Comparison of ENCODE assay signal across 1 cellular context in the genomic region with DNA sequence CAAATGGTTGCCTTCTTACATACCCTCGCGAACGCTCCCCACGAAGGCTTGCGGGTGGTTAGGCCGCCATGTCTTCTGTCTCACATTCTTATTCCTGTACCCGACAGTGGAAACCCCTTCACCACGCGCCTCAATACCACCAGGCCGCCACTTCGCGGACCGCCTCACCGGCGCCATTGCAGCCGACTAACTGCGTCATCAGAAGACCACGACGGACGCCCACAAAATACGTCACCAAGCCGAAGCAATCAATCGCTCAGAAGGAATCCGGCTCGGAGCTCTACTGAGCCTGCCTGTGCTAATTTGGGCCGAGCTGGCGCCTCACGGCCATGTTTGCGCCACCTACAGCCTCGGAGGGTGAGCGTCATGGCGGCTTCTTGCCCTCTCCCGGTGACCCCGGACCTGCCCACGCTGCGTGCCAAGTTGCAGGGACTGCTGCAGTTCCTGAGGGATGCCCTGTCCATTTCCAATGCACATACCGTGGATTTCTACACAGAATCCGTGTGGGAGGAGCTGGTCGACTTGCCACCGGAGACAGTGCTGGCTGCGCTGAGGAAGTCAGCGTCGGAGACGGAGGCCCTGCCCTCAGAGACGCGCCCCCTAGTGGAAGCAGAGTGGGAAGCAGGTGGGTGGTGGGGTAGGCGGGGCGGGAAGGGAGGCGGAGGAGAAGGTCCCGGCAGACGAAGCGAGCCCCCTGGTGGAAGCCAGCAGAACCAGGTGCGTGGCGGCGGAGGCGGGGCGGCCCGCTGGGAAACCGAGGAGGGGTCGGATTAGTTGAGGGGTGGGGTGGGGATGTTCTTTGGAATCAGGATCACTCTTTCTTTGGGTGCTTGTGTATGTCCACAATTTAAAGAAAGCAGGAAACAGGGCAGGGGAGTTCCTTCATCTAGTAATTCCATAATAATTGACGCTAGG.
TF ChIP-seq lines count a peak whose summit lies in the region.

A gene with protein sequence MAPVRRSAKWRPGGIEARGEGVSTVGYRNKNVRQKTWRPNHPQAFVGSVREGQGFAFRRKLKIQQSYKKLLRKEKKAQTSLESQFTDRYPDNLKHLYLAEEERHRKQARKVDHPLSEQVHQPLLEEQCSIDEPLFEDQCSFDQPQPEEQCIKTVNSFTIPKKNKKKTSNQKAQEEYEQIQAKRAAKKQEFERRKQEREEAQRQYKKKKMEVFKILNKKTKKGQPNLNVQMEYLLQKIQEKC (minus strand): TSS at position 188 of the 915 bp plus-strand sequence. CDS start 11 bp downstream, at position 177.
A gene with protein sequence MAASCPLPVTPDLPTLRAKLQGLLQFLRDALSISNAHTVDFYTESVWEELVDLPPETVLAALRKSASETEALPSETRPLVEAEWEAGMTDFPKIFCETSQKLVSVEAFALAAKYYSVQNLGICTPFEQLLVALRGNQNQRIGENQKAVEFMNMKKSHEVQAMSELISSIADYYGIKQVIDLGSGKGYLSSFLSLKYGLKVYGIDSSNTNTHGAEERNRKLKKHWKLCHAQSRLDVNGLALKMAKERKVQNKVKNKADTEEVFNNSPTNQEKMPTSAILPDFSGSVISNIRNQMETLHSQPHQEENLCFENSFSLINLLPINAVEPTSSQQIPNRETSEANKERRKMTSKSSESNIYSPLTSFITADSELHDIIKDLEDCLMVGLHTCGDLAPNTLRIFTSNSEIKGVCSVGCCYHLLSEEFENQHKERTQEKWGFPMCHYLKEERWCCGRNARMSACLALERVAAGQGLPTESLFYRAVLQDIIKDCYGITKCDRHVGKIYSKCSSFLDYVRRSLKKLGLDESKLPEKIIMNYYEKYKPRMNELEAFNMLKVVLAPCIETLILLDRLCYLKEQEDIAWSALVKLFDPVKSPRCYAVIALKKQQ (plus strand): TSS at position 330 of the 915 bp plus-strand sequence. CDS start 37 bp downstream, at position 367.

TF ChIP-seq in K562, 482 proteins besides CTCF, POLR2A, EP300 and RAD21 (continued from another document and continues in another):
- TF ChIP-seq LARP7 (IDR thresholded peaks at IDR 0.05) (no peak), TRIM24 (IDR thresholded peaks at IDR 0.05) (peak; percentile 15 to 56; a peak in 2 of 4 replicates), TAF7 (tag; IDR thresholded peaks at IDR 0.05) (peak; percentile 95), FOXK1 (CRISPR knock-in tag; IDR thresholded peaks at IDR 0.05; ENCODE audit: borderline replicate concordance) (peak; percentile 82), ZNF134 (CRISPR knock-in tag; conservative IDR thresholded peaks at IDR 0.05) (no peak), PHF8 (IDR thresholded peaks at IDR 0.05; ENCODE audit: borderline replicate concordance, low read length) (peak; percentile 96), SETDB1 (IDR thresholded peaks at IDR 0.05; ENCODE audit: low read length) (peak; percentile 55), SMARCE1 (IDR thresholded peaks at IDR 0.05) (0 out of 2 replicates have a peak, but pooled peaks have one; percentile 26), TSC22D4 (tag; IDR thresholded peaks at IDR 0.05) (no peak), BDP1 (IDR thresholded peaks at IDR 0.05; ENCODE audit: insufficient read depth, insufficient read length) (no peak), HLTF (IDR thresholded peaks at IDR 0.05) (peak; percentile 72; the same call in 1 of the 2 replicates), TRIM28 (IDR thresholded peaks at IDR 0.05) (peak; percentile 80), ZSCAN29 (IDR thresholded peaks at IDR 0.05) (no peak), MCM3 (IDR thresholded peaks at IDR 0.05) (no peak), SAFB2 (IDR thresholded peaks at IDR 0.05; ENCODE audit: borderline replicate concordance, low read depth, low read length, severe bottlenecking) (no peak), RFX1 (IDR thresholded peaks at IDR 0.05) (no peak; the same call in 1 of the 2 replicates), PHB (CRISPR knock-in tag; IDR thresholded peaks at IDR 0.05) (no peak), HNRNPL (IDR thresholded peaks at IDR 0.05; ENCODE audit: low read depth, low read length) (no peak), JUNB (CRISPR knock-in tag; conservative IDR thresholded peaks at IDR 0.05) (no peak), TCFL5 (CRISPR knock-in tag; conservative IDR thresholded peaks at IDR 0.05) (no peak), DMBX1 (CRISPR knock-in tag; IDR thresholded peaks at IDR 0.05; ENCODE audit: borderline replicate concordance) (no peak), ZFP30 (CRISPR knock-in tag; IDR thresholded peaks at IDR 0.05; ENCODE audit: borderline replicate concordance) (no peak), EHMT2 (IDR thresholded peaks at IDR 0.05) (peak; percentile 55; the same call in 1 of the 2 replicates), ZNF274 (IDR thresholded peaks at IDR 0.05; ENCODE audit: borderline replicate concordance, low read depth, low read length) (no peak), SAP30 (IDR thresholded peaks at IDR 0.05; ENCODE audit: borderline replicate concordance, insufficient read depth, low read depth, low read length, poor library complexity, severe bottlenecking) (peak; percentile 48), DPF2 (IDR thresholded peaks at IDR 0.05) (peak; percentile 59; the same call in 1 of the 2 replicates), BCL6 (CRISPR knock-in tag; IDR thresholded peaks at IDR 0.05) (no peak), CHD1 (IDR thresholded peaks at IDR 0.05; ENCODE audit: low read length) (no peak), U2AF1 (optimal IDR thresholded peaks at IDR 0.05; ENCODE audit: low read depth, low read length) (no peak), FUS (optimal IDR thresholded peaks at IDR 0.05; ENCODE audit: low read depth, low read length) (no peak), GABPB2 (CRISPR knock-in tag; conservative IDR thresholded peaks at IDR 0.05) (no peak)
- TF ChIP-seq, protein P1, sequence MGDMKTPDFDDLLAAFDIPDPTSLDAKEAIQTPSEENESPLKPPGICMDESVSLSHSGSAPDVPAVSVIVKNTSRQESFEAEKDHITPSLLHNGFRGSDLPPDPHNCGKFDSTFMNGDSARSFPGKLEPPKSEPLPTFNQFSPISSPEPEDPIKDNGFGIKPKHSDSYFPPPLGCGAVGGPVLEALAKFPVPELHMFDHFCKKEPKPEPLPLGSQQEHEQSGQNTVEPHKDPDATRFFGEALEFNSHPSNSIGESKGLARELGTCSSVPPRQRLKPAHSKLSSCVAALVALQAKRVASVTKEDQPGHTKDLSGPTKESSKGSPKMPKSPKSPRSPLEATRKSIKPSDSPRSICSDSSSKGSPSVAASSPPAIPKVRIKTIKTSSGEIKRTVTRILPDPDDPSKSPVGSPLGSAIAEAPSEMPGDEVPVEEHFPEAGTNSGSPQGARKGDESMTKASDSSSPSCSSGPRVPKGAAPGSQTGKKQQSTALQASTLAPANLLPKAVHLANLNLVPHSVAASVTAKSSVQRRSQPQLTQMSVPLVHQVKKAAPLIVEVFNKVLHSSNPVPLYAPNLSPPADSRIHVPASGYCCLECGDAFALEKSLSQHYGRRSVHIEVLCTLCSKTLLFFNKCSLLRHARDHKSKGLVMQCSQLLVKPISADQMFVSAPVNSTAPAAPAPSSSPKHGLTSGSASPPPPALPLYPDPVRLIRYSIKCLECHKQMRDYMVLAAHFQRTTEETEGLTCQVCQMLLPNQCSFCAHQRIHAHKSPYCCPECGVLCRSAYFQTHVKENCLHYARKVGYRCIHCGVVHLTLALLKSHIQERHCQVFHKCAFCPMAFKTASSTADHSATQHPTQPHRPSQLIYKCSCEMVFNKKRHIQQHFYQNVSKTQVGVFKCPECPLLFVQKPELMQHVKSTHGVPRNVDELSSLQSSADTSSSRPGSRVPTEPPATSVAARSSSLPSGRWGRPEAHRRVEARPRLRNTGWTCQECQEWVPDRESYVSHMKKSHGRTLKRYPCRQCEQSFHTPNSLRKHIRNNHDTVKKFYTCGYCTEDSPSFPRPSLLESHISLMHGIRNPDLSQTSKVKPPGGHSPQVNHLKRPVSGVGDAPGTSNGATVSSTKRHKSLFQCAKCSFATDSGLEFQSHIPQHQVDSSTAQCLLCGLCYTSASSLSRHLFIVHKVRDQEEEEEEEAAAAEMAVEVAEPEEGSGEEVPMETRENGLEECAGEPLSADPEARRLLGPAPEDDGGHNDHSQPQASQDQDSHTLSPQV (IDR thresholded peaks at IDR 0.05), result no peak
- TF ChIP-seq, protein P2, sequence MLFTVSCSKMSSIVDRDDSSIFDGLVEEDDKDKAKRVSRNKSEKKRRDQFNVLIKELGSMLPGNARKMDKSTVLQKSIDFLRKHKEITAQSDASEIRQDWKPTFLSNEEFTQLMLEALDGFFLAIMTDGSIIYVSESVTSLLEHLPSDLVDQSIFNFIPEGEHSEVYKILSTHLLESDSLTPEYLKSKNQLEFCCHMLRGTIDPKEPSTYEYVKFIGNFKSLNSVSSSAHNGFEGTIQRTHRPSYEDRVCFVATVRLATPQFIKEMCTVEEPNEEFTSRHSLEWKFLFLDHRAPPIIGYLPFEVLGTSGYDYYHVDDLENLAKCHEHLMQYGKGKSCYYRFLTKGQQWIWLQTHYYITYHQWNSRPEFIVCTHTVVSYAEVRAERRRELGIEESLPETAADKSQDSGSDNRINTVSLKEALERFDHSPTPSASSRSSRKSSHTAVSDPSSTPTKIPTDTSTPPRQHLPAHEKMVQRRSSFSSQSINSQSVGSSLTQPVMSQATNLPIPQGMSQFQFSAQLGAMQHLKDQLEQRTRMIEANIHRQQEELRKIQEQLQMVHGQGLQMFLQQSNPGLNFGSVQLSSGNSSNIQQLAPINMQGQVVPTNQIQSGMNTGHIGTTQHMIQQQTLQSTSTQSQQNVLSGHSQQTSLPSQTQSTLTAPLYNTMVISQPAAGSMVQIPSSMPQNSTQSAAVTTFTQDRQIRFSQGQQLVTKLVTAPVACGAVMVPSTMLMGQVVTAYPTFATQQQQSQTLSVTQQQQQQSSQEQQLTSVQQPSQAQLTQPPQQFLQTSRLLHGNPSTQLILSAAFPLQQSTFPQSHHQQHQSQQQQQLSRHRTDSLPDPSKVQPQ (CRISPR knock-in tag; IDR thresholded peaks at IDR 0.05; ENCODE audit: borderline replicate concordance), result no peak
- TF ChIP-seq, protein P3, sequence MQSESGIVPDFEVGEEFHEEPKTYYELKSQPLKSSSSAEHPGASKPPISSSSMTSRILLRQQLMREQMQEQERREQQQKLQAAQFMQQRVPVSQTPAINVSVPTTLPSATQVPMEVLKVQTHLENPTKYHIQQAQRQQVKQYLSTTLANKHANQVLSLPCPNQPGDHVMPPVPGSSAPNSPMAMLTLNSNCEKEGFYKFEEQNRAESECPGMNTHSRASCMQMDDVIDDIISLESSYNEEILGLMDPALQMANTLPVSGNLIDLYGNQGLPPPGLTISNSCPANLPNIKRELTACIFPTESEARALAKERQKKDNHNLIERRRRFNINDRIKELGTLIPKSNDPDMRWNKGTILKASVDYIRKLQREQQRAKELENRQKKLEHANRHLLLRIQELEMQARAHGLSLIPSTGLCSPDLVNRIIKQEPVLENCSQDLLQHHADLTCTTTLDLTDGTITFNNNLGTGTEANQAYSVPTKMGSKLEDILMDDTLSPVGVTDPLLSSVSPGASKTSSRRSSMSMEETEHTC (IDR thresholded peaks at IDR 0.05), result no peak
- TF ChIP-seq, protein P4, sequence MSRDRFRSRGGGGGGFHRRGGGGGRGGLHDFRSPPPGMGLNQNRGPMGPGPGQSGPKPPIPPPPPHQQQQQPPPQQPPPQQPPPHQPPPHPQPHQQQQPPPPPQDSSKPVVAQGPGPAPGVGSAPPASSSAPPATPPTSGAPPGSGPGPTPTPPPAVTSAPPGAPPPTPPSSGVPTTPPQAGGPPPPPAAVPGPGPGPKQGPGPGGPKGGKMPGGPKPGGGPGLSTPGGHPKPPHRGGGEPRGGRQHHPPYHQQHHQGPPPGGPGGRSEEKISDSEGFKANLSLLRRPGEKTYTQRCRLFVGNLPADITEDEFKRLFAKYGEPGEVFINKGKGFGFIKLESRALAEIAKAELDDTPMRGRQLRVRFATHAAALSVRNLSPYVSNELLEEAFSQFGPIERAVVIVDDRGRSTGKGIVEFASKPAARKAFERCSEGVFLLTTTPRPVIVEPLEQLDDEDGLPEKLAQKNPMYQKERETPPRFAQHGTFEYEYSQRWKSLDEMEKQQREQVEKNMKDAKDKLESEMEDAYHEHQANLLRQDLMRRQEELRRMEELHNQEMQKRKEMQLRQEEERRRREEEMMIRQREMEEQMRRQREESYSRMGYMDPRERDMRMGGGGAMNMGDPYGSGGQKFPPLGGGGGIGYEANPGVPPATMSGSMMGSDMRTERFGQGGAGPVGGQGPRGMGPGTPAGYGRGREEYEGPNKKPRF (IDR thresholded peaks at IDR 0.05; ENCODE audit: low read depth, low read length), result no peak
- TF ChIP-seq, protein P5, sequence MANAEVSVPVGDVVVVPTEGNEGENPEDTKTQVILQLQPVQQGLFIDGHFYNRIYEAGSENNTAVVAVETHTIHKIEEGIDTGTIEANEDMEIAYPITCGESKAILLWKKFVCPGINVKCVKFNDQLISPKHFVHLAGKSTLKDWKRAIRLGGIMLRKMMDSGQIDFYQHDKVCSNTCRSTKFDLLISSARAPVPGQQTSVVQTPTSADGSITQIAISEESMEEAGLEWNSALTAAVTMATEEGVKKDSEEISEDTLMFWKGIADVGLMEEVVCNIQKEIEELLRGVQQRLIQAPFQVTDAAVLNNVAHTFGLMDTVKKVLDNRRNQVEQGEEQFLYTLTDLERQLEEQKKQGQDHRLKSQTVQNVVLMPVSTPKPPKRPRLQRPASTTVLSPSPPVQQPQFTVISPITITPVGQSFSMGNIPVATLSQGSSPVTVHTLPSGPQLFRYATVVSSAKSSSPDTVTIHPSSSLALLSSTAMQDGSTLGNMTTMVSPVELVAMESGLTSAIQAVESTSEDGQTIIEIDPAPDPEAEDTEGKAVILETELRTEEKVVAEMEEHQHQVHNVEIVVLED (CRISPR knock-in tag; IDR thresholded peaks at IDR 0.05), result peak; percentile 69
- TF ChIP-seq, protein P6, sequence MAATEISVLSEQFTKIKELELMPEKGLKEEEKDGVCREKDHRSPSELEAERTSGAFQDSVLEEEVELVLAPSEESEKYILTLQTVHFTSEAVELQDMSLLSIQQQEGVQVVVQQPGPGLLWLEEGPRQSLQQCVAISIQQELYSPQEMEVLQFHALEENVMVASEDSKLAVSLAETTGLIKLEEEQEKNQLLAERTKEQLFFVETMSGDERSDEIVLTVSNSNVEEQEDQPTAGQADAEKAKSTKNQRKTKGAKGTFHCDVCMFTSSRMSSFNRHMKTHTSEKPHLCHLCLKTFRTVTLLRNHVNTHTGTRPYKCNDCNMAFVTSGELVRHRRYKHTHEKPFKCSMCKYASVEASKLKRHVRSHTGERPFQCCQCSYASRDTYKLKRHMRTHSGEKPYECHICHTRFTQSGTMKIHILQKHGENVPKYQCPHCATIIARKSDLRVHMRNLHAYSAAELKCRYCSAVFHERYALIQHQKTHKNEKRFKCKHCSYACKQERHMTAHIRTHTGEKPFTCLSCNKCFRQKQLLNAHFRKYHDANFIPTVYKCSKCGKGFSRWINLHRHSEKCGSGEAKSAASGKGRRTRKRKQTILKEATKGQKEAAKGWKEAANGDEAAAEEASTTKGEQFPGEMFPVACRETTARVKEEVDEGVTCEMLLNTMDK (IDR thresholded peaks at IDR 0.05; ENCODE audit: borderline replicate concordance, insufficient read depth, low read depth, low read length, poor library complexity, severe bottlenecking), result peak; percentile 98
